In genomic region chr2:187580462-187581124, GRCh38 we compare ENCODE assay signal across 8 cellular contexts. TPM values are rescaled to one million over a fixed set of nuclear protein-coding genes. Genes with fewer than 3 reads are reported as not detected.
DNase-seq lines count a peak whose midpoint lies in the region; ATAC-seq, FAIRE-seq and TF ChIP-seq lines count a peak whose summit lies in the region.

No MANE protein-coding gene starts in this region.

- no peaks in the 10 kb centered on the region for H3K27me3 Mint-ChIP-seq in natural killer cell (ENCODE audit: low read depth in 2 of 2)

- WGBS in ovary, 3 donors = 34 to 38% (median 37%) methylated on average over 7 of the region's 7 CpGs

- no peaks in the 10 kb centered on the region for H3K4me1 ChIP-seq in ovary (ENCODE audit: insufficient read depth)

- no peak overlapping the region for H3K4me3 Mint-ChIP-seq in natural killer cell

- peak; percentile 81 for DNase-seq in OCI-M1 (lab: John Stamatoyannopoulos, UW)
- DNase-seq in epithelial cell of proximal tubule (ENCODE audit: low read depth) = peak; percentile 31
- DNase-seq in ovary = no peak
- no peak for DNase-seq in activated CD4-positive, alpha-beta T cell treated with anti-CD3 and anti-CD28 coated beads for 48 hours
- DNase-seq in natural killer cell = no peak

- no peaks in the 10 kb centered on the region for H3K27me3 ChIP-seq in ovary

- peak; percentile 51 for TF ChIP-seq CTCF in epithelial cell of proximal tubule (conservative IDR thresholded peaks at IDR 0.05; ENCODE audit: low read depth, low read length)
- peak in 2 of 3 donors; percentile 57 to 70 for TF ChIP-seq CTCF in ovary (IDR thresholded peaks at IDR 0.05)
- no peak for TF ChIP-seq CTCF in natural killer cell (IDR thresholded peaks at IDR 0.05)

- TF ChIP-seq POLR2A in ovary (IDR thresholded peaks at IDR 0.05) = no peak

- H3K4me1 Mint-ChIP-seq in natural killer cell = peaks cover 0 to 4% of the 10 kb centered on the region in 2 donors

- peaks cover 0 to 4% of the 10 kb centered on the region in 2 donors for H3K9me3 Mint-ChIP-seq in natural killer cell

- peak overlapping the region; percentile 25 for H3K4me3 ChIP-seq in epithelial cell of proximal tubule (ENCODE audit: low read depth, low read length)
- H3K4me3 ChIP-seq in ovary = no peak overlapping the region

- H3K9me3 ChIP-seq in ovary = no peaks in the 10 kb centered on the region

- no peak for TF ChIP-seq EP300 in ovary (IDR thresholded peaks at IDR 0.05)

- H3K36me3 ChIP-seq in ovary = no peaks in the 10 kb centered on the region

- intact Hi-C loops in ovary (cut with DNase I) (loop anchor here in 1 of 4 donors (10.0 kb wide), 1 partner anchor 934 kb away; no protein-coding TSS in a partner anchor), natural killer cell (cut with micrococcal nuclease) (no loop called here)

- H3K36me3 Mint-ChIP-seq in natural killer cell = no peaks in the 10 kb centered on the region

- no peak overlapping the region for H3K27ac Mint-ChIP-seq in natural killer cell

- H3K27ac ChIP-seq in ovary = no peak overlapping the region

- peak; percentile 97 for FAIRE-seq in G401.6 (lab: Jason Lieb, UNC)

- ATAC-seq in HG03432 (IDR thresholded peaks at IDR 0.05; ENCODE audit: unreplicated experiment) (peak; percentile 65), HG02588 (IDR thresholded peaks at IDR 0.05; ENCODE audit: unreplicated experiment) (no peak), natural killer cell (no peak)

RNA-seq across cellular contexts. Expression of gene TFPI, which starts 26.4 kb away (rescaled TPM):
- total RNA-seq in epithelial cell of proximal tubule (99.7 and 144 TPM in 2 replicates), ovary (10 to 100 TPM; 23.3 to 65.0 (median 48.8) TPM), natural killer cell (1 to 10 TPM in 1 of 3 donors, under 1 TPM in 2; 0.10 to 1.2 (median 0.23) TPM)
- 10 to 100 TPM; 31.5 to 98.0 TPM for polyA plus RNA-seq in ovary

Comparison
In these comparisons a context has a peak if more than half of its experiments do, and no peak if none do; other contexts are left out.
1. DNase-seq: peak in OCI-M1 (single experiment) and epithelial cell of proximal tubule (single experiment); none in ovary (0 of 5), activated CD4-positive, alpha-beta T cell treated with anti-CD3 and anti-CD28 coated beads for 48 hours (single experiment) and natural killer cell (single experiment).
2. RNA of gene TFPI, which starts 26.4 kb away (total RNA-seq): 99.7 to 144 TPM in epithelial cell of proximal tubule and 23.3 to 65.0 TPM in ovary; 0.10 to 1.2 TPM in natural killer cell; every median in the first group is over 10 times any median in the second.